In the genomic region with DNA sequence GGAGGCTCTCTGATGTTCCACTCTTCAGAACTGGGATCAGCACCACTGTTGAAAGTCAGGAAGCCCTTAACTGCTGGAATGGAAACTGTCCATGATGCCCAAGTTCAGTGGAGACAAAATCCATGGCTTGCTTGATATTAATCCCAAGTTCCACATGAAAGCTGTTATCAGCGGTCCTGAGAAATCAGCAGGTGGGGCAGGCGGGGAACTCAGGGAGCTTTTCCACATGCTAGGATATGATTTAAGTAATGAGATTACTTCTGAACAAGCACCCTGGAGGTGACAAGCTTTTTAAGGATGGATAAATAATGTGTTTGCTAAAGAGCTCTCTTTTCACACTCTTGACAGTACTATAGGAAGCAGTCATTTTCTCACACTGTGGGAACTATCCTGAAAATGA, we compare ENCODE assay signal across 9 cellular contexts.
"Had no signal": no experiment of that assay in that cellular context is flagged by ENCODE, and none has a peak within 500 bp of the region (broad histone marks: within the 10 kb centered on the region; RNA-seq: fewer than 3 reads in every experiment).

No MANE protein-coding gene starts in this region.

- FAIRE-seq: H1, H54, HTR-8/SVneo, K562 had no signal

- DNase-seq: H9, HCEC 1CT, IMR-90, KG1 had no signal

- H3K4me3 ChIP-seq: GM23338, K562 had no signal

- ATAC-seq: GM23338, K562 had no signal
